Comparison of ENCODE assay signal across 1 cellular context in genomic region chr12:51777973-51778372, GRCh38.
TF ChIP-seq lines count a peak whose summit lies in the region.

No MANE protein-coding gene starts in this region.

TF ChIP-seq in HepG2, 621 proteins besides CTCF, POLR2A, EP300 and RAD21 (continued from another document):
- TF ChIP-seq HNF4G (IDR thresholded peaks at IDR 0.05; ENCODE audit: borderline replicate concordance, low read depth, low read length) (peak; percentile 54), HNF4G (CRISPR knock-in tag; IDR thresholded peaks at IDR 0.05; ENCODE audit: borderline replicate concordance, low read depth) (no peak), ZSCAN21 (CRISPR knock-in tag; IDR thresholded peaks at IDR 0.05; ENCODE audit: borderline replicate concordance) (no peak), HNF4A (CRISPR knock-in tag; IDR thresholded peaks at IDR 0.05) (peak; percentile 57; the same call in 1 of the 2 replicates), HES4 (CRISPR knock-in tag; IDR thresholded peaks at IDR 0.05; ENCODE audit: borderline replicate concordance) (no peak), SNRNP70 (IDR thresholded peaks at IDR 0.05; ENCODE audit: low read depth, low read length) (no peak), ZNF564 (CRISPR knock-in tag; IDR thresholded peaks at IDR 0.05) (no peak), ZNF616 (CRISPR knock-in tag; IDR thresholded peaks at IDR 0.05; ENCODE audit: low read depth) (no peak), ELF1 (CRISPR knock-in tag; IDR thresholded peaks at IDR 0.05) (0 out of 2 replicates have a peak, but pooled peaks have one; percentile 20), RBFOX2 (IDR thresholded peaks at IDR 0.05; ENCODE audit: low read depth, low read length) (no peak), ZFP36L2 (CRISPR knock-in tag; IDR thresholded peaks at IDR 0.05) (no peak), FLYWCH1 (CRISPR knock-in tag; IDR thresholded peaks at IDR 0.05) (no peak), ELF3 (CRISPR knock-in tag; IDR thresholded peaks at IDR 0.05) (no peak), HNRNPLL (IDR thresholded peaks at IDR 0.05; ENCODE audit: low read depth, low read length, poor library complexity, severe bottlenecking) (no peak), RNF2 (conservative IDR thresholded peaks at IDR 0.05; ENCODE audit: low read depth) (no peak), ZNF670 (CRISPR knock-in tag; IDR thresholded peaks at IDR 0.05; ENCODE audit: borderline replicate concordance) (0 out of 2 replicates have a peak, but pooled peaks have one; percentile 43), ARID2 (CRISPR knock-in tag; IDR thresholded peaks at IDR 0.05; ENCODE audit: borderline replicate concordance) (no peak), POLR2AphosphoS5 (IDR thresholded peaks at IDR 0.05; ENCODE audit: low read depth, low read length) (no peak), DNMT1 (CRISPR knock-in tag; IDR thresholded peaks at IDR 0.05) (no peak), ZBTB7B (CRISPR knock-in tag; IDR thresholded peaks at IDR 0.05) (no peak), NFYC (CRISPR knock-in tag; IDR thresholded peaks at IDR 0.05) (no peak), ZNF33B (CRISPR knock-in tag; IDR thresholded peaks at IDR 0.05) (no peak)
- TF ChIP-seq, protein P1, sequence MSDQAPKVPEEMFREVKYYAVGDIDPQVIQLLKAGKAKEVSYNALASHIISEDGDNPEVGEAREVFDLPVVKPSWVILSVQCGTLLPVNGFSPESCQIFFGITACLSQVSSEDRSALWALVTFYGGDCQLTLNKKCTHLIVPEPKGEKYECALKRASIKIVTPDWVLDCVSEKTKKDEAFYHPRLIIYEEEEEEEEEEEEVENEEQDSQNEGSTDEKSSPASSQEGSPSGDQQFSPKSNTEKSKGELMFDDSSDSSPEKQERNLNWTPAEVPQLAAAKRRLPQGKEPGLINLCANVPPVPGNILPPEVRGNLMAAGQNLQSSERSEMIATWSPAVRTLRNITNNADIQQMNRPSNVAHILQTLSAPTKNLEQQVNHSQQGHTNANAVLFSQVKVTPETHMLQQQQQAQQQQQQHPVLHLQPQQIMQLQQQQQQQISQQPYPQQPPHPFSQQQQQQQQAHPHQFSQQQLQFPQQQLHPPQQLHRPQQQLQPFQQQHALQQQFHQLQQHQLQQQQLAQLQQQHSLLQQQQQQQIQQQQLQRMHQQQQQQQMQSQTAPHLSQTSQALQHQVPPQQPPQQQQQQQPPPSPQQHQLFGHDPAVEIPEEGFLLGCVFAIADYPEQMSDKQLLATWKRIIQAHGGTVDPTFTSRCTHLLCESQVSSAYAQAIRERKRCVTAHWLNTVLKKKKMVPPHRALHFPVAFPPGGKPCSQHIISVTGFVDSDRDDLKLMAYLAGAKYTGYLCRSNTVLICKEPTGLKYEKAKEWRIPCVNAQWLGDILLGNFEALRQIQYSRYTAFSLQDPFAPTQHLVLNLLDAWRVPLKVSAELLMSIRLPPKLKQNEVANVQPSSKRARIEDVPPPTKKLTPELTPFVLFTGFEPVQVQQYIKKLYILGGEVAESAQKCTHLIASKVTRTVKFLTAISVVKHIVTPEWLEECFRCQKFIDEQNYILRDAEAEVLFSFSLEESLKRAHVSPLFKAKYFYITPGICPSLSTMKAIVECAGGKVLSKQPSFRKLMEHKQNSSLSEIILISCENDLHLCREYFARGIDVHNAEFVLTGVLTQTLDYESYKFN (CRISPR knock-in tag; conservative IDR thresholded peaks at IDR 0.05) = peak; percentile 47; the same call in 1 of the 2 replicates
- TF ChIP-seq, protein P2, sequence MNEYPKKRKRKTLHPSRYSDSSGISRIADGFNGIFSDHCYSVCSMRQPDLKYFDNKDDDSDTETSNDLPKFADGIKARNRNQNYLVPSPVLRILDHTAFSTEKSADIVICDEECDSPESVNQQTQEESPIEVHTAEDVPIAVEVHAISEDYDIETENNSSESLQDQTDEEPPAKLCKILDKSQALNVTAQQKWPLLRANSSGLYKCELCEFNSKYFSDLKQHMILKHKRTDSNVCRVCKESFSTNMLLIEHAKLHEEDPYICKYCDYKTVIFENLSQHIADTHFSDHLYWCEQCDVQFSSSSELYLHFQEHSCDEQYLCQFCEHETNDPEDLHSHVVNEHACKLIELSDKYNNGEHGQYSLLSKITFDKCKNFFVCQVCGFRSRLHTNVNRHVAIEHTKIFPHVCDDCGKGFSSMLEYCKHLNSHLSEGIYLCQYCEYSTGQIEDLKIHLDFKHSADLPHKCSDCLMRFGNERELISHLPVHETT (CRISPR knock-in tag; conservative IDR thresholded peaks at IDR 0.05) = no peak
- TF ChIP-seq, protein P3, sequence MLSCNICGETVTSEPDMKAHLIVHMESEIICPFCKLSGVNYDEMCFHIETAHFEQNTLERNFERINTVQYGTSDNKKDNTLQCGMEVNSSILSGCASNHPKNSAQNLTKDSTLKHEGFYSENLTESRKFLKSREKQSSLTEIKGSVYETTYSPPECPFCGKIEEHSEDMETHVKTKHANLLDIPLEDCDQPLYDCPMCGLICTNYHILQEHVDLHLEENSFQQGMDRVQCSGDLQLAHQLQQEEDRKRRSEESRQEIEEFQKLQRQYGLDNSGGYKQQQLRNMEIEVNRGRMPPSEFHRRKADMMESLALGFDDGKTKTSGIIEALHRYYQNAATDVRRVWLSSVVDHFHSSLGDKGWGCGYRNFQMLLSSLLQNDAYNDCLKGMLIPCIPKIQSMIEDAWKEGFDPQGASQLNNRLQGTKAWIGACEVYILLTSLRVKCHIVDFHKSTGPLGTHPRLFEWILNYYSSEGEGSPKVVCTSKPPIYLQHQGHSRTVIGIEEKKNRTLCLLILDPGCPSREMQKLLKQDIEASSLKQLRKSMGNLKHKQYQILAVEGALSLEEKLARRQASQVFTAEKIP (CRISPR knock-in tag; IDR thresholded peaks at IDR 0.05; ENCODE audit: borderline replicate concordance) = no peak
